In genomic region chr2:173355132-173355865, GRCh38 we compare ENCODE assay signal across 1 cellular context.
TF ChIP-seq lines count a peak whose summit lies in the region.

No MANE protein-coding gene starts in this region.

TF ChIP-seq in HepG2, 621 proteins besides CTCF, POLR2A, EP300 and RAD21 (continued from another document and continues in another):
- TF ChIP-seq KIAA2018 (CRISPR knock-in tag; IDR thresholded peaks at IDR 0.05; ENCODE audit: borderline replicate concordance) (no peak), JUND (CRISPR knock-in tag; IDR thresholded peaks at IDR 0.05) (no peak), PLSCR1 (CRISPR knock-in tag; IDR thresholded peaks at IDR 0.05; ENCODE audit: borderline replicate concordance) (no peak), SATB2 (CRISPR knock-in tag; IDR thresholded peaks at IDR 0.05) (no peak), FOXM1 (CRISPR knock-in tag; IDR thresholded peaks at IDR 0.05) (no peak), ZFAT (CRISPR knock-in tag; conservative IDR thresholded peaks at IDR 0.05) (no peak), ZNF501 (CRISPR knock-in tag; IDR thresholded peaks at IDR 0.05) (no peak), ZNF775 (CRISPR knock-in tag; IDR thresholded peaks at IDR 0.05; ENCODE audit: borderline replicate concordance) (no peak; the same call in 1 of the 2 replicates), ZBTB44 (CRISPR knock-in tag; IDR thresholded peaks at IDR 0.05) (0 out of 2 replicates have a peak, but pooled peaks have one; percentile 15), LCORL (IDR thresholded peaks at IDR 0.05) (no peak), LCORL (CRISPR knock-in tag; IDR thresholded peaks at IDR 0.05) (peak; percentile 19; the same call in 1 of the 2 replicates), JUN (CRISPR knock-in tag; IDR thresholded peaks at IDR 0.05) (0 out of 2 replicates have a peak, but pooled peaks have one; percentile 16), SMYD3 (CRISPR knock-in tag; IDR thresholded peaks at IDR 0.05) (no peak), GATAD2A (CRISPR knock-in tag; IDR thresholded peaks at IDR 0.05) (0 out of 2 replicates have a peak, but pooled peaks have one; percentile 5), ELK4 (CRISPR knock-in tag; IDR thresholded peaks at IDR 0.05; ENCODE audit: borderline replicate concordance) (no peak), BRCA1 (CRISPR knock-in tag; IDR thresholded peaks at IDR 0.05) (no peak), MAZ (IDR thresholded peaks at IDR 0.05; ENCODE audit: borderline replicate concordance, low read depth, low read length) (no peak), MAZ (CRISPR knock-in tag; IDR thresholded peaks at IDR 0.05; ENCODE audit: low read depth) (0 out of 2 replicates have a peak, but pooled peaks have one; percentile 50), ZSCAN29 (CRISPR knock-in tag; conservative IDR thresholded peaks at IDR 0.05) (peak; percentile 27; the same call in 1 of the 2 replicates), HOMEZ (CRISPR knock-in tag; IDR thresholded peaks at IDR 0.05; ENCODE audit: low read depth) (no peak), BHLHE40 (IDR thresholded peaks at IDR 0.05; ENCODE audit: low read length) (peak; percentile 78), SOX13 (IDR thresholded peaks at IDR 0.05) (0 out of 2 replicates have a peak, but pooled peaks have one; percentile 34), SOX13 (CRISPR knock-in tag; conservative IDR thresholded peaks at IDR 0.05 in 1 of 2, IDR thresholded peaks at IDR 0.05 in 1 of 2) (peak in 1 of 2 experiments; percentile 42; a peak in 1 of 4 replicates), ZNF879 (CRISPR knock-in tag; IDR thresholded peaks at IDR 0.05) (0 out of 2 replicates have a peak, but pooled peaks have one; percentile 18), ZNF687 (CRISPR knock-in tag; IDR thresholded peaks at IDR 0.05) (peak; percentile 96), ZFX (CRISPR knock-in tag; IDR thresholded peaks at IDR 0.05; ENCODE audit: low read depth) (peak; percentile 91), MYC (CRISPR knock-in tag; IDR thresholded peaks at IDR 0.05; ENCODE audit: borderline replicate concordance) (peak; percentile 94), ZNF12 (CRISPR knock-in tag; IDR thresholded peaks at IDR 0.05) (0 out of 2 replicates have a peak, but pooled peaks have one; percentile 14), SNRNP70 (IDR thresholded peaks at IDR 0.05; ENCODE audit: low read depth, low read length) (no peak)
- TF ChIP-seq, protein P1, sequence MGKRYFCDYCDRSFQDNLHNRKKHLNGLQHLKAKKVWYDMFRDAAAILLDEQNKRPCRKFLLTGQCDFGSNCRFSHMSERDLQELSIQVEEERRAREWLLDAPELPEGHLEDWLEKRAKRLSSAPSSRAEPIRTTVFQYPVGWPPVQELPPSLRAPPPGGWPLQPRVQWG (CRISPR knock-in tag; IDR thresholded peaks at IDR 0.05; ENCODE audit: borderline replicate concordance, low read depth) = peak; percentile 8; the same call in 1 of the 2 replicates
- TF ChIP-seq, protein P2, sequence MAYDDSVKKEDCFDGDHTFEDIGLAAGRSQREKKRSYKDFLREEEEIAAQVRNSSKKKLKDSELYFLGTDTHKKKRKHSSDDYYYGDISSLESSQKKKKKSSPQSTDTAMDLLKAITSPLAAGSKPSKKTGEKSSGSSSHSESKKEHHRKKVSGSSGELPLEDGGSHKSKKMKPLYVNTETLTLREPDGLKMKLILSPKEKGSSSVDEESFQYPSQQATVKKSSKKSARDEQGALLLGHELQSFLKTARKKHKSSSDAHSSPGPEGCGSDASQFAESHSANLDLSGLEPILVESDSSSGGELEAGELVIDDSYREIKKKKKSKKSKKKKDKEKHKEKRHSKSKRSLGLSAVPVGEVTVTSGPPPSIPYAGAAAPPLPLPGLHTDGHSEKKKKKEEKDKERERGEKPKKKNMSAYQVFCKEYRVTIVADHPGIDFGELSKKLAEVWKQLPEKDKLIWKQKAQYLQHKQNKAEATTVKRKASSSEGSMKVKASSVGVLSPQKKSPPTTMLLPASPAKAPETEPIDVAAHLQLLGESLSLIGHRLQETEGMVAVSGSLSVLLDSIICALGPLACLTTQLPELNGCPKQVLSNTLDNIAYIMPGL (CRISPR knock-in tag; IDR thresholded peaks at IDR 0.05; ENCODE audit: borderline replicate concordance in 1 of 2, low read depth in 1 of 2) = peak in 1 of 2 experiments; percentile 6; a peak in 3 of 4 replicates
- TF ChIP-seq, protein P3, sequence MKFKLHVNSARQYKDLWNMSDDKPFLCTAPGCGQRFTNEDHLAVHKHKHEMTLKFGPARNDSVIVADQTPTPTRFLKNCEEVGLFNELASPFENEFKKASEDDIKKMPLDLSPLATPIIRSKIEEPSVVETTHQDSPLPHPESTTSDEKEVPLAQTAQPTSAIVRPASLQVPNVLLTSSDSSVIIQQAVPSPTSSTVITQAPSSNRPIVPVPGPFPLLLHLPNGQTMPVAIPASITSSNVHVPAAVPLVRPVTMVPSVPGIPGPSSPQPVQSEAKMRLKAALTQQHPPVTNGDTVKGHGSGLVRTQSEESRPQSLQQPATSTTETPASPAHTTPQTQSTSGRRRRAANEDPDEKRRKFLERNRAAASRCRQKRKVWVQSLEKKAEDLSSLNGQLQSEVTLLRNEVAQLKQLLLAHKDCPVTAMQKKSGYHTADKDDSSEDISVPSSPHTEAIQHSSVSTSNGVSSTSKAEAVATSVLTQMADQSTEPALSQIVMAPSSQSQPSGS (CRISPR knock-in tag; IDR thresholded peaks at IDR 0.05) = no peak
- TF ChIP-seq, protein P4, sequence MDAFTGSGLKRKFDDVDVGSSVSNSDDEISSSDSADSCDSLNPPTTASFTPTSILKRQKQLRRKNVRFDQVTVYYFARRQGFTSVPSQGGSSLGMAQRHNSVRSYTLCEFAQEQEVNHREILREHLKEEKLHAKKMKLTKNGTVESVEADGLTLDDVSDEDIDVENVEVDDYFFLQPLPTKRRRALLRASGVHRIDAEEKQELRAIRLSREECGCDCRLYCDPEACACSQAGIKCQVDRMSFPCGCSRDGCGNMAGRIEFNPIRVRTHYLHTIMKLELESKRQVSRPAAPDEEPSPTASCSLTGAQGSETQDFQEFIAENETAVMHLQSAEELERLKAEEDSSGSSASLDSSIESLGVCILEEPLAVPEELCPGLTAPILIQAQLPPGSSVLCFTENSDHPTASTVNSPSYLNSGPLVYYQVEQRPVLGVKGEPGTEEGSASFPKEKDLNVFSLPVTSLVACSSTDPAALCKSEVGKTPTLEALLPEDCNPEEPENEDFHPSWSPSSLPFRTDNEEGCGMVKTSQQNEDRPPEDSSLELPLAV (CRISPR knock-in tag; conservative IDR thresholded peaks at IDR 0.05; ENCODE audit: low read depth) = no peak
